Comparison of ENCODE assay signal across 12 cellular contexts in genomic region chr12:4567073-4567881, GRCh38. TPM values are rescaled to one million over a fixed set of nuclear protein-coding genes. Genes with fewer than 3 reads are reported as not detected.
DNase-seq lines count a peak whose midpoint lies in the region; ATAC-seq and FAIRE-seq lines count a peak whose summit lies in the region.
"Had no signal": no experiment of that assay in that cellular context is flagged by ENCODE, and none has a peak within 500 bp of the region (broad histone marks: within the 10 kb centered on the region; RNA-seq: fewer than 3 reads in every experiment).

No MANE protein-coding gene starts in this region.

- peak overlapping the region; percentile 82 for H3K27ac Mint-ChIP-seq in memory B cell
- no peak overlapping the region for H3K27ac Mint-ChIP-seq in activated CD4-positive, alpha-beta T cell treated with anti-CD3 and anti-CD28 coated beads, Interleukin-2, amount 10 ng/mL, durations not matched to agents 7 days and 5 days
- H3K27ac Mint-ChIP-seq: endodermal cell had no signal

- DNase-seq in GM18507 (ENCODE audit: extremely low spot score, insufficient read length, low read depth) (no peak), SIG-M5 treated with dmso at 0.1 percent for 504 hours (lab: John Stamatoyannopoulos, UW; ENCODE audit: unreplicated experiment) (peak; percentile 92), memory B cell (ENCODE audit: low spot score in 2 of 2) (peak in 1 of 2 donors; percentile 11), H7 (no peak)
- DNase-seq in activated CD4-positive, alpha-beta T cell treated with anti-CD3 and anti-CD28 coated beads, Interleukin-2, amount 10 ng/mL, durations not matched to agents 7 days and 5 days, result no peak
- DNase-seq in NK-92 treated with Interleukin-12 subunit alpha and Interleukin-12 subunit beta, amount 100 ng/mL, for 24 hours (lab: John Stamatoyannopoulos, UW), result no peak
- DNase-seq in activated CD4-positive, CD25-positive, alpha-beta regulatory T cell (lab: John Stamatoyannopoulos, UW), result no peak
- DNase-seq: activated gamma-delta T cell treated with Interleukin-2 at 50 U/mL for 16 hours, DMS153, endodermal cell had no signal

- ATAC-seq in HG02678 (IDR thresholded peaks at IDR 0.05; ENCODE audit: unreplicated experiment), result peak; percentile 63
- peak; percentile 82 for ATAC-seq in memory B cell (ENCODE audit: low read depth)
- ATAC-seq: SK-N-SH treated with all-trans-retinoic acid at 6 μM for 48 hours had no signal

- no peaks in the 10 kb centered on the region for H3K27me3 Mint-ChIP-seq in memory B cell
- no peaks in the 10 kb centered on the region for H3K27me3 Mint-ChIP-seq in activated CD4-positive, alpha-beta T cell treated with anti-CD3 and anti-CD28 coated beads, Interleukin-2, amount 10 ng/mL, durations not matched to agents 7 days and 5 days

- H3K4me1 Mint-ChIP-seq in memory B cell, result peaks cover 31% of the 10 kb centered on the region
- peaks cover 23% of the 10 kb centered on the region for H3K4me1 Mint-ChIP-seq in activated CD4-positive, alpha-beta T cell treated with anti-CD3 and anti-CD28 coated beads, Interleukin-2, amount 10 ng/mL, durations not matched to agents 7 days and 5 days

- peaks cover 12% of the 10 kb centered on the region for H3K27me3 ChIP-seq in H7 (ENCODE audit: control insufficient read depth, insufficient read depth, low read length)

- CTCF ChIA-PET in activated CD4-positive, alpha-beta T cell treated with anti-CD3 and anti-CD28 coated beads, Interleukin-2, amount 10 ng/mL, durations not matched to agents 7 days and 5 days (lab: Charles Lee), result interaction anchor here (1.4 kb wide), 1 partner anchor 21 kb away, joined by 3 read pairs; no protein-coding TSS in a partner anchor

- no peak overlapping the region for H3K4me3 ChIP-seq in H7 (ENCODE audit: insufficient read depth, low read depth, low read length)

- H3K4me3 Mint-ChIP-seq in memory B cell, result peak overlapping the region; percentile 74
- H3K4me3 Mint-ChIP-seq in activated CD4-positive, alpha-beta T cell treated with anti-CD3 and anti-CD28 coated beads, Interleukin-2, amount 10 ng/mL, durations not matched to agents 7 days and 5 days, result no peak overlapping the region
- H3K4me3 Mint-ChIP-seq: endodermal cell had no signal

- peak; percentile 89 for FAIRE-seq in GM18507 (lab: Jason Lieb, UNC)

- POLR2A ChIA-PET in activated CD4-positive, alpha-beta T cell treated with anti-CD3 and anti-CD28 coated beads, Interleukin-2, amount 10 ng/mL, durations not matched to agents 7 days and 5 days (lab: Charles Lee), result no interaction called here

- no peaks in the 10 kb centered on the region for H3K36me3 Mint-ChIP-seq in memory B cell
- H3K36me3 Mint-ChIP-seq in activated CD4-positive, alpha-beta T cell treated with anti-CD3 and anti-CD28 coated beads, Interleukin-2, amount 10 ng/mL, durations not matched to agents 7 days and 5 days (ENCODE audit: low read depth), result peaks cover 5% of the 10 kb centered on the region

- no peaks in the 10 kb centered on the region for H3K36me3 ChIP-seq in H7 (replicated peaks; ENCODE audit: control insufficient read depth, insufficient read depth, low read length)

- peaks cover 2% of the 10 kb centered on the region for H3K9me3 Mint-ChIP-seq in memory B cell
- no peaks in the 10 kb centered on the region for H3K9me3 Mint-ChIP-seq in activated CD4-positive, alpha-beta T cell treated with anti-CD3 and anti-CD28 coated beads, Interleukin-2, amount 10 ng/mL, durations not matched to agents 7 days and 5 days
- H3K9me3 Mint-ChIP-seq: endodermal cell had no signal

RNA-seq across cellular contexts. Expression of gene DYRK4, which starts 5.3 kb away (rescaled TPM):
- total RNA-seq in activated CD4-positive, alpha-beta T cell treated with anti-CD3 and anti-CD28 coated beads, Interleukin-2, amount 10 ng/mL, durations not matched to agents 7 days and 5 days, result 10 to 100 TPM; 29.5 to 33.4 TPM
- total RNA-seq in H7 (2014; rRNA removed; shearing (Covaris generic)), result 25.5 and 30.6 TPM in 2 replicates

RNA-seq across cellular contexts. Expression of gene RAD51AP1, which starts 28.6 kb away (rescaled TPM):
- 10 to 100 TPM; 48.2 to 52.3 TPM for total RNA-seq in activated CD4-positive, alpha-beta T cell treated with anti-CD3 and anti-CD28 coated beads, Interleukin-2, amount 10 ng/mL, durations not matched to agents 7 days and 5 days
- 59.7 and 87.2 TPM in 2 replicates for total RNA-seq in H7 (2014; rRNA removed; shearing (Covaris generic))
